In genomic region chr5:171640396-171640981, GRCh38 we compare ENCODE assay signal across 18 cellular contexts.
"Had no signal": no experiment of that assay in that cellular context is flagged by ENCODE, and none has a peak within 500 bp of the region (broad histone marks: within the 10 kb centered on the region; RNA-seq: fewer than 3 reads in every experiment).

No MANE protein-coding gene starts in this region.

- H3K27ac ChIP-seq: adrenal gland, breast epithelium, dorsolateral prefrontal cortex, epithelial cell of prostate, foreskin keratinocyte, left lung, pancreas, stomach had no signal

- H3K9me3 ChIP-seq: adrenal gland, breast epithelium, left lung, mucosa of descending colon, pancreas, stomach had no signal

- H3K4me1 ChIP-seq: adrenal gland, breast epithelium, foreskin keratinocyte, pancreas had no signal

- H3K4me3 ChIP-seq: adrenal gland, breast epithelium, dorsolateral prefrontal cortex, left lung, mucosa of descending colon, pancreas, smooth muscle cell, stomach had no signal

- ATAC-seq: activated naive CD4-positive, alpha-beta T cell treated with anti-CD3 and anti-CD28 coated beads, Interleukin-2, amount 50 U/mL, for 72 hours; activated T-cell treated with anti-CD3 and anti-CD28 coated beads, Interleukin-2, amount 50 U/mL, for 72 hours; foreskin keratinocyte; left lung; mucosa of descending colon; pancreas; sciatic nerve had no signal

- H3K27me3 ChIP-seq: adrenal gland, breast epithelium, left lung, pancreas had no signal

- DNase-seq: activated CD4-positive, alpha-beta T cell treated with anti-CD3 and anti-CD28 coated beads, Interleukin-2, amount 50 U/mL, for 4 hours; activated gamma-delta T cell; activated T-cell treated with anti-CD3 and anti-CD28 coated beads, Interleukin-2, amount 50 U/mL, for 72 hours; adrenal gland; dorsolateral prefrontal cortex; foreskin keratinocyte; kidney; left lung; mucosa of descending colon; naive B cell; pancreas; stimulated activated CD4-positive, alpha-beta T cell treated with anti-CD3 and anti-CD28 coated beads, Interleukin-4, amount 100 ng/mL, for 1 hour; stomach had no signal

- H3K36me3 ChIP-seq: adrenal gland, breast epithelium, left lung, pancreas, stomach had no signal
